In the genomic region with DNA sequence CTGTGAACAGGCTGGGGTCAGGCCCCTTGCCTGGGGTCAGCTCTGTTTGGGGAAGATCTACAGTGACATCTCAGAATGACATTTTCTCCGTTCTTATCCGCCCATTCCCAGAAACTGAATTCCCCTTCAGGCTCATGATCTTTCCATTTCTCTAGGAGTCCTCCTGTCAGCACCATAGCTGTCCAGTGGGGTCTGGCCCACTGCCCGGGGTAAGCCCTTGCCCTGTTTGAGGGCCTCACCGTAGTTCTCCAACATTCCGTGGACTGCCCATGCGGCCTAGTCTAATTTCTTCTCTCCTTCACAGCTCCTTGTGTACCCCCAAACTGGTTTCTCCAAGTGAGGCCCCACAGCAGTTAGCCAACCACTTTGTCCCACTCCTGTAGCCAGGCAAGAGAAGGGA, we compare ENCODE assay signal across 26 cellular contexts.
DNase-seq lines count a peak whose midpoint lies in the region; ATAC-seq, FAIRE-seq and TF ChIP-seq lines count a peak whose summit lies in the region.
"Had no signal": no experiment of that assay in that cellular context is flagged by ENCODE, and none has a peak within 500 bp of the region (broad histone marks: within the 10 kb centered on the region; RNA-seq: fewer than 3 reads in every experiment).

No MANE protein-coding gene starts in this region.

- TF ChIP-seq CTCF in H9 (conservative IDR thresholded peaks at IDR 0.05) (no peak), H1 (IDR thresholded peaks at IDR 0.05; ENCODE audit: control extremely low read depth in 1 of 3, insufficient read depth in 1 of 3, low read depth in 1 of 3, low read length in 3 of 3) (no peak)

- no peaks in the 10 kb centered on the region for H3K27me3 Mint-ChIP-seq in H9 (ENCODE audit: low read depth)

- H3K79me1 ChIP-seq in H9 (ENCODE audit: insufficient read depth, low read depth, low read length, poor library complexity, severe bottlenecking): no peaks in the 10 kb centered on the region
- H3K79me1 ChIP-seq in H1 (ENCODE audit: low read depth, low read length): no peaks in the 10 kb centered on the region
- H3K79me1 ChIP-seq in neuronal stem cell (ENCODE audit: low read depth, low read length): no peaks in the 10 kb centered on the region

- no peak overlapping the region for H2AFZ ChIP-seq in H9 (ENCODE audit: low read length)
- H2AFZ ChIP-seq in H1 (ENCODE audit: low read length): no peak overlapping the region
- H2AFZ ChIP-seq in neuronal stem cell (ENCODE audit: low read length): no peak overlapping the region
- H2AFZ ChIP-seq: PC-9 had no signal

- H2BK5ac ChIP-seq in H9 (ENCODE audit: insufficient read length, low read length): no peak overlapping the region
- no peak overlapping the region for H2BK5ac ChIP-seq in H1 (ENCODE audit: low read depth, low read length)
- no peak overlapping the region for H2BK5ac ChIP-seq in neuronal stem cell (ENCODE audit: low read length)

- H3K23me2 ChIP-seq in H9 (ENCODE audit: insufficient read length, low read depth, low read length, poor library complexity, severe bottlenecking): no peaks in the 10 kb centered on the region
- no peaks in the 10 kb centered on the region for H3K23me2 ChIP-seq in H1 (ENCODE audit: low read depth, low read length)

- peaks cover 0 to 11% of the 10 kb centered on the region in 2 experiments; a peak in 2 of 4 replicates for H3K4me1 Mint-ChIP-seq in H9

- H2BK20ac ChIP-seq in H9 (ENCODE audit: low read depth, low read length, poor library complexity, severe bottlenecking) (no peak overlapping the region), H1 (ENCODE audit: low read length) (0 out of 2 replicates have a peak overlapping the region, but pooled peaks have one; percentile 13)

- H3K27ac Mint-ChIP-seq in H9: peak overlapping the region in 2 of 3 experiments; percentile 12 to 85; a peak in 4 of 7 replicates
- H3K27ac Mint-ChIP-seq: CD8-positive, alpha-beta T cell had no signal

- H3K4me1 ChIP-seq in H9 (ENCODE audit: insufficient read depth, low read length) (no peaks in the 10 kb centered on the region), H1 (replicated peaks in 1 of 4; ENCODE audit: control insufficient read depth in 3 of 4, insufficient read depth in 4 of 4, low read length in 3 of 4) (peaks cover 0 to 2% (median 0%) of the 10 kb centered on the region in 4 experiments; a peak in 1 of 7 replicates), neuronal stem cell (ENCODE audit: control insufficient read depth in 2 of 2, insufficient read depth in 1 of 2, low read depth in 1 of 2, low read length in 2 of 2) (peaks cover 0 to 7% of the 10 kb centered on the region in 2 donors)
- H3K4me1 ChIP-seq: A549, Caco-2 had no signal

- H3K4ac ChIP-seq in H9 (ENCODE audit: low read depth, low read length): no peak overlapping the region
- H3K4ac ChIP-seq in H1 (replicated peaks; ENCODE audit: insufficient read length, low read depth, low read length): no peak overlapping the region
- H3K4ac ChIP-seq in neuronal stem cell (ENCODE audit: low read length): no peak overlapping the region

- peaks cover 0 to 6% (median 2%) of the 10 kb centered on the region in 4 experiments; a peak in 3 of 8 replicates for H3K36me3 ChIP-seq in H1 (ENCODE audit: control insufficient read depth in 2 of 4, insufficient read depth in 4 of 4, low read length in 3 of 4)
- H3K36me3 ChIP-seq in neuronal stem cell (replicated peaks in 1 of 2; ENCODE audit: control insufficient read depth in 2 of 2, insufficient read depth in 2 of 2, low read length in 2 of 2): no peaks in the 10 kb centered on the region
- H3K36me3 ChIP-seq: BLaER1 treated with 17β-estradiol and CSF1 and Interleukin-3, amounts not matched to agents 10 nM and 100 nM had no signal

- no peak overlapping the region for H3K56ac ChIP-seq in H9 (ENCODE audit: insufficient read length, low read depth, low read length)
- H3K56ac ChIP-seq in H1 (replicated peaks; ENCODE audit: insufficient read length, low read depth, low read length): no peak overlapping the region

- H4K91ac ChIP-seq in H9 (ENCODE audit: insufficient read length, low read depth, low read length) (no peak overlapping the region), H1 (replicated peaks; ENCODE audit: insufficient read length, low read length) (no peak overlapping the region), neuronal stem cell (ENCODE audit: low read depth, low read length, poor library complexity) (no peak overlapping the region)

- no peak for TF ChIP-seq POLR2A in H1 (IDR thresholded peaks at IDR 0.05; ENCODE audit: control extremely low read depth in 1 of 2, low read depth in 2 of 2, low read length in 2 of 2)

- in situ Hi-C loops in KBM-7 (cut with MboI; ENCODE audit: low pct_unique_long_range_greater_than_20kb, low sequenced_read_pairs): no loop called here

- ATAC-seq in left cardiac atrium (peak; percentile 16 to 25), GM21381 (IDR thresholded peaks at IDR 0.05; ENCODE audit: unreplicated experiment) (no peak)
- ATAC-seq: A549; CD8-positive, alpha-beta T cell; HepG2 had no signal

- H3K4me3 ChIP-seq in H1 (ENCODE audit: extremely low read depth in 1 of 4, insufficient read depth in 2 of 4, low read depth in 3 of 4, low read length in 4 of 4) (no peak overlapping the region), neuronal stem cell (ENCODE audit: low read length in 2 of 2) (no peak overlapping the region)
- H3K4me3 ChIP-seq: A549; BLaER1 treated with 17β-estradiol and CSF1 and Interleukin-3, amounts not matched to agents 10 nM and 100 nM; PC-9 had no signal

- H4K8ac ChIP-seq in H9 (replicated peaks; ENCODE audit: insufficient read length, low read depth, low read length) (no peak overlapping the region), H1 (ENCODE audit: extremely low read depth, insufficient read depth, low read length) (no peak overlapping the region), neuronal stem cell (ENCODE audit: low read depth, low read length) (no peak overlapping the region)

- H4K5ac ChIP-seq in H9 (ENCODE audit: insufficient read length, low read depth, low read length): no peak overlapping the region
- no peak overlapping the region for H4K5ac ChIP-seq in H1 (ENCODE audit: insufficient read length, low read depth, low read length)

- H2BK12ac ChIP-seq in H9 (ENCODE audit: insufficient read length, low read depth, low read length) (no peak overlapping the region), H1 (ENCODE audit: low read depth, low read length) (no peak overlapping the region), neuronal stem cell (ENCODE audit: low read length) (no peak overlapping the region)

- TF ChIP-seq EP300 in H1 (IDR thresholded peaks at IDR 0.05; ENCODE audit: borderline replicate concordance in 1 of 2, low read depth in 2 of 2, low read length in 2 of 2): no peak

- CTCF ChIA-PET in H1 (lab: Charles Lee; ENCODE audit: partially characterized antibody): interaction anchor here (1.2 kb wide), 1 partner anchor 9 kb away, joined by 4 read pairs; no protein-coding TSS in a partner anchor

- POLR2A ChIA-PET in H1 (lab: Charles Lee; ENCODE audit: partially characterized antibody): interaction anchor here (1.3 kb wide), 2 partner anchors 9 to 86 kb away, joined by 3 read pairs; no protein-coding TSS in a partner anchor

- no peak overlapping the region for H3T11ph ChIP-seq in H9 (ENCODE audit: low read length)

- DNase-seq in H9 (no peak), H1 (ENCODE audit: low read depth in 1 of 2, low spot score in 2 of 2) (no peak), left cardiac atrium (no peak), neuronal stem cell (ENCODE audit: low spot score) (no peak), GF-D8 (lab: John Stamatoyannopoulos, UW) (no peak), KBM-7 (no peak), NCI-H69 (lab: John Stamatoyannopoulos, UW) (no peak)
- DNase-seq: AML-193; Caco-2; CD8-positive, alpha-beta T cell; Kasumi-1; MV-4-11; NCI-H1105; NCI-H1436 treated with DMSO at 0.1 percent for 48 hours; NCI-H187 treated with DMSO at 0.1 percent for 48 hours; NCI-H2107; NCI-H446; NCI-H526; PC-9; SHP77 had no signal

- no peak overlapping the region for H2AK5ac ChIP-seq in H9 (ENCODE audit: insufficient read length, low read length)
- no peak overlapping the region for H2AK5ac ChIP-seq in H1 (ENCODE audit: low read depth, low read length)
- H2AK5ac ChIP-seq in neuronal stem cell (ENCODE audit: low read depth, low read length): peak overlapping the region; percentile 78

- no peak overlapping the region for H3K18ac ChIP-seq in H9 (ENCODE audit: insufficient read length, low read depth, low read length)
- no peak overlapping the region for H3K18ac ChIP-seq in H1 (ENCODE audit: extremely low read depth, low read length)
- H3K18ac ChIP-seq in neuronal stem cell (ENCODE audit: low read length): no peak overlapping the region

- H3K14ac ChIP-seq in H9 (ENCODE audit: insufficient read depth, low read length) (0 out of 2 replicates have a peak overlapping the region, but pooled peaks have one; percentile 28), H1 (ENCODE audit: insufficient read length) (no peak overlapping the region), neuronal stem cell (ENCODE audit: low read length) (no peak overlapping the region)

- no CpG with 5 or more reads among the region's 6 CpGs for WGBS in H9 (ENCODE audit: extremely low coverage, insufficient read length, low lambda C conversion rate)
- WGBS in H1 (ENCODE audit: extremely low coverage in 1 of 2, insufficient coverage in 1 of 2, insufficient read length in 1 of 2, insufficient replicate concordance in 2 of 2, low coverage in 1 of 2, low lambda C conversion rate in 2 of 2, missing lambda C conversion rate in 1 of 2), 2 experiments: 93% methylated on average over 6 of the region's 6 CpGs; no CpG with 5 or more reads in 1 of the 2 experiments
- WGBS in neuronal stem cell (ENCODE audit: extremely low coverage in 2 of 2, insufficient read length in 2 of 2, insufficient replicate concordance in 1 of 2), 2 donors: no CpG with 5 or more reads among the region's 6 CpGs

- H3K4me3 Mint-ChIP-seq in H9: no peak overlapping the region
- H3K4me3 Mint-ChIP-seq: CD8-positive, alpha-beta T cell had no signal

- H4K20me1 ChIP-seq in H9 (ENCODE audit: control insufficient read depth, insufficient read depth, insufficient read length): no peaks in the 10 kb centered on the region
- no peaks in the 10 kb centered on the region for H4K20me1 ChIP-seq in H1 (replicated peaks in 1 of 2; ENCODE audit: control insufficient read depth in 1 of 2, insufficient read depth in 2 of 2, low read length in 2 of 2)
- H4K20me1 ChIP-seq: BLaER1 treated with 17β-estradiol and CSF1 and Interleukin-3, amounts not matched to agents 10 nM and 100 nM had no signal

- no peak overlapping the region for H3K23ac ChIP-seq in H9 (ENCODE audit: insufficient read length, low read depth, low read length)
- no peak overlapping the region for H3K23ac ChIP-seq in H1 (ENCODE audit: insufficient read length)
- H3K23ac ChIP-seq in neuronal stem cell (ENCODE audit: low read depth, low read length, poor library complexity): peak overlapping the region; percentile 25

- H3K4me2 ChIP-seq in H9 (ENCODE audit: insufficient read depth, insufficient read length, low read length): no peak overlapping the region
- H3K4me2 ChIP-seq in H1 (ENCODE audit: insufficient read depth in 1 of 2, low read depth in 2 of 2, low read length in 2 of 2): no peak overlapping the region
- H3K4me2 ChIP-seq in neuronal stem cell (ENCODE audit: insufficient read depth, low read length, poor library complexity, severe bottlenecking): no peak overlapping the region
- H3K4me2 ChIP-seq: A549, PC-9 had no signal

- H3K9ac ChIP-seq in H9 (ENCODE audit: extremely low read depth, insufficient read length, low read length): no peak overlapping the region
- H3K9ac ChIP-seq in H1 (replicated peaks in 1 of 4; ENCODE audit: extremely low read depth in 1 of 4, low read depth in 3 of 4, low read length in 3 of 4): no peak overlapping the region
- H3K9ac ChIP-seq in neuronal stem cell (ENCODE audit: low read depth, low read length, poor library complexity): no peak overlapping the region
- H3K9ac ChIP-seq: BLaER1 treated with 17β-estradiol and CSF1 and Interleukin-3, amounts not matched to agents 10 nM and 100 nM had no signal

- H2BK120ac ChIP-seq in H9 (ENCODE audit: low read depth, low read length, poor library complexity, severe bottlenecking): no peak overlapping the region
- H2BK120ac ChIP-seq in H1 (replicated peaks; ENCODE audit: low read depth, low read length): no peak overlapping the region
- no peak overlapping the region for H2BK120ac ChIP-seq in neuronal stem cell (ENCODE audit: low read depth, low read length)

- no peak for FAIRE-seq in H1 (lab: Jason Lieb, UNC)
- FAIRE-seq: A549, G401.6, GM12891, HepG2 had no signal

- H3K27me3 ChIP-seq in H9 (ENCODE audit: insufficient read depth, low read length) (no peaks in the 10 kb centered on the region), H1 (replicated peaks in 1 of 4; ENCODE audit: control insufficient read depth in 3 of 4, extremely low read depth in 1 of 4, insufficient read depth in 3 of 4, low read length in 3 of 4) (no peaks in the 10 kb centered on the region), neuronal stem cell (ENCODE audit: control insufficient read depth in 3 of 3, insufficient read depth in 3 of 3, low read depth in 1 of 3, low read length in 3 of 3) (no peaks in the 10 kb centered on the region)
- H3K27me3 ChIP-seq: BLaER1 treated with 17β-estradiol and CSF1 and Interleukin-3, amounts not matched to agents 10 nM and 100 nM had no signal

- H3K79me2 ChIP-seq in H9 (ENCODE audit: insufficient read depth, low read length) (no peaks in the 10 kb centered on the region), H1 (ENCODE audit: control insufficient read depth in 1 of 2, insufficient read depth in 2 of 2, low read length in 2 of 2) (no peaks in the 10 kb centered on the region)

- no peak overlapping the region for H2BK15ac ChIP-seq in H9 (ENCODE audit: low read depth, low read length)
- no peak overlapping the region for H2BK15ac ChIP-seq in H1 (ENCODE audit: low read length)
- no peak overlapping the region for H2BK15ac ChIP-seq in neuronal stem cell (ENCODE audit: low read length)

- H3K9me3 Mint-ChIP-seq in H9: no peaks in the 10 kb centered on the region
- H3K9me3 Mint-ChIP-seq: CD8-positive, alpha-beta T cell had no signal

- H3K27ac ChIP-seq in H9 (ENCODE audit: insufficient read length, low read depth, low read length) (no peak overlapping the region), H1 (ENCODE audit: low read depth, low read length) (no peak overlapping the region), neuronal stem cell (replicated peaks; ENCODE audit: low read length) (no peak overlapping the region)
- H3K27ac ChIP-seq: A549; BLaER1 treated with 17β-estradiol and CSF1 and Interleukin-3, amounts not matched to agents 10 nM and 100 nM; PC-9 had no signal

- H3K9me3 ChIP-seq in H9 (ENCODE audit: control insufficient read depth, low read depth, low read length): no peaks in the 10 kb centered on the region
- no peaks in the 10 kb centered on the region for H3K9me3 ChIP-seq in H1 (ENCODE audit: insufficient read depth in 2 of 2, low read depth in 1 of 2, low read length in 1 of 2)
- H3K9me3 ChIP-seq in neuronal stem cell (replicated peaks in 1 of 2; ENCODE audit: control insufficient read depth in 2 of 2, insufficient read depth in 1 of 2, low read depth in 1 of 2, low read length in 2 of 2): no peaks in the 10 kb centered on the region
- H3K9me3 ChIP-seq: A549, Caco-2 had no signal

- TF ChIP-seq RAD21 in H1 (IDR thresholded peaks at IDR 0.05 in 1 of 2, conservative IDR thresholded peaks at IDR 0.05 in 1 of 2; ENCODE audit: low read depth in 2 of 2, low read length in 2 of 2): no peak

- intact Hi-C loops in left cardiac atrium (cut with DNase I): no loop called here

- peaks cover 0 to 41% (median 6%) of the 10 kb centered on the region in 3 experiments; a peak in 4 of 7 replicates for H3K36me3 Mint-ChIP-seq in H9 (ENCODE audit: insufficient read depth in 1 of 3, low read depth in 3 of 3)
- H3K36me3 Mint-ChIP-seq: CD8-positive, alpha-beta T cell had no signal
